1 cellular context compared by ENCODE assay signal in the genomic region with DNA sequence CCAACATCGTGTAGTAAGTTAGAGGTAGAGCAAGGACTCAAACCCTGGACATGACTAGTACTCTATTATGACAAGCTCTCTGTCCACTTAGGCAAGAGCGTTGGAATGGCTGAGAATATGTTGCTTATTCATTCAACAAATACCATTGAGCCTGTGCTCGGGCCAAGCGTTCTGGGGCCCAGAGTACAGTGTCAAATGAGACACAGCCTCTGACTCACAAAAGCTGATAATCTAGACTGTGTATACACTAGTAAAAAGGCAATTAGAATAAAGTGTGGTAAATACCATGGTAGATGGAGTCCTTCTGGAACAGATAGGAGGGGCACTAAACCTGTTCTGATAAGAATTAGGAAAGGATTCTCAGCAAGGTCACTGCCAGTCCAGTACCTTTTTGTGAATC.
TF ChIP-seq lines count a peak whose summit lies in the region.

No MANE protein-coding gene starts in this region.

TF ChIP-seq in HepG2, 621 proteins besides CTCF, POLR2A, EP300 and RAD21:
- TF ChIP-seq SNAPC5 (CRISPR knock-in tag; IDR thresholded peaks at IDR 0.05; ENCODE audit: borderline replicate concordance) (no peak), SAP130 (CRISPR knock-in tag; IDR thresholded peaks at IDR 0.05; ENCODE audit: low read depth) (no peak), ZNF781 (CRISPR knock-in tag; IDR thresholded peaks at IDR 0.05; ENCODE audit: borderline replicate concordance, not compliant biosample characterization) (no peak), PAXIP1 (CRISPR knock-in tag; conservative IDR thresholded peaks at IDR 0.05) (no peak), RBFOX2 (IDR thresholded peaks at IDR 0.05; ENCODE audit: low read depth, low read length) (no peak), MIXL1 (CRISPR knock-in tag; IDR thresholded peaks at IDR 0.05) (no peak)
